16 cellular contexts compared by ENCODE assay signal in the genomic region with DNA sequence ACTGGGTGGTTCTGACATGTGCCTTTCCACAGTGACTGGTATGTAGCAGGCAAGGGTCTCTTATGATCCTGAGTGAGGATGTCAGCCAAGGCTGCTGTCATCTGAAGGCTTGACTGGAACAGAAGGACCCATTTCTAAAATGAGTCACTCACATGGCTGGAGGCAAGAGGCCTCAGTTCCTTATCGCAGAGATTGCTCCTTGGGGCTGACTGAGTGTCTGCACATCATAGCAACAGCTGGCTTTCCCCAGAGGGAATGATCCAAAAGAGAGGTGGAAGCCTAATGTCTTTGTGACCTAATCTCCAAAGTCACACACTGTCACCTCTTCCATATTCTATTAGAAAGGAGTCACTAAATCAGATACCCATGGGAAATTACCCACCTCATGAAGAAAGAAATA.
"Had no signal": no experiment of that assay in that cellular context is flagged by ENCODE, and none has a peak within 500 bp of the region (broad histone marks: within the 10 kb centered on the region; RNA-seq: fewer than 3 reads in every experiment).

No MANE protein-coding gene starts in this region.

- H3K9ac ChIP-seq: SK-N-SH had no signal

- DNase-seq: activated CD4-positive, alpha-beta T cell treated with anti-CD3 and anti-CD28 coated beads, Interleukin-2, amount 10 ng/mL, durations not matched to agents 24 days and 14 days; activated gamma-delta T cell treated with Interleukin-2 at 50 U/mL for 16 hours; activated T-cell treated with anti-CD3 and anti-CD28 coated beads, Interleukin-2, amount 50 U/mL, for 4 hours; caudate nucleus; colonic mucosa; effector CD8-positive, alpha-beta T cell; immature natural killer cell; left colon; naive thymus-derived CD4-positive, alpha-beta T cell; SK-N-SH; stimulated activated CD4-positive, alpha-beta T cell treated with anti-CD3 and anti-CD28 coated beads, Interleukin-4, amount 100 ng/mL, for 4 hours; T-helper 1 cell; tibial artery had no signal

- H3K4me1 Mint-ChIP-seq: immature natural killer cell; naive thymus-derived CD4-positive, alpha-beta T cell had no signal

- ATAC-seq: activated T-cell treated with anti-CD3 and anti-CD28 coated beads, Interleukin-2, amount 50 U/mL, for 4 hours; left colon; naive thymus-derived CD4-positive, alpha-beta T cell; WTC11 had no signal

- H3K27ac ChIP-seq: colonic mucosa, skin epidermis, tibial artery had no signal

- H3K4me2 ChIP-seq: SK-N-SH had no signal

- H3K4me3 Mint-ChIP-seq: activated CD4-positive, alpha-beta T cell treated with anti-CD3 and anti-CD28 coated beads, Interleukin-2, amount 10 ng/mL, durations not matched to agents 24 days and 14 days; activated T-cell treated with anti-CD3 and anti-CD28 coated beads, Interleukin-2, amount 50 U/mL, for 4 hours; immature natural killer cell; naive thymus-derived CD4-positive, alpha-beta T cell; WTC11 had no signal

- H3K4me1 ChIP-seq: tibial artery had no signal

- H3K27ac Mint-ChIP-seq: activated CD4-positive, alpha-beta T cell treated with anti-CD3 and anti-CD28 coated beads, Interleukin-2, amount 10 ng/mL, durations not matched to agents 24 days and 14 days; immature natural killer cell; naive thymus-derived CD4-positive, alpha-beta T cell; WTC11 had no signal

- H3K36me3 Mint-ChIP-seq: WTC11 had no signal

- H3K9me3 ChIP-seq: colonic mucosa, SK-N-SH, tibial artery had no signal

- H3K27me3 ChIP-seq: colonic mucosa, tibial artery had no signal

- H3K27me3 Mint-ChIP-seq: activated CD4-positive, alpha-beta T cell treated with anti-CD3 and anti-CD28 coated beads, Interleukin-2, amount 10 ng/mL, durations not matched to agents 24 days and 14 days had no signal

- H3K4me3 ChIP-seq: colonic mucosa, lung, skin epidermis, tibial artery had no signal

- H3K9me3 Mint-ChIP-seq: activated CD4-positive, alpha-beta T cell treated with anti-CD3 and anti-CD28 coated beads, Interleukin-2, amount 10 ng/mL, durations not matched to agents 24 days and 14 days; activated T-cell treated with anti-CD3 and anti-CD28 coated beads, Interleukin-2, amount 50 U/mL, for 4 hours; immature natural killer cell; naive thymus-derived CD4-positive, alpha-beta T cell; WTC11 had no signal

- H3K36me3 ChIP-seq: colonic mucosa, tibial artery had no signal
